ENCODE assay signal across 8 cellular contexts in the genomic region with DNA sequence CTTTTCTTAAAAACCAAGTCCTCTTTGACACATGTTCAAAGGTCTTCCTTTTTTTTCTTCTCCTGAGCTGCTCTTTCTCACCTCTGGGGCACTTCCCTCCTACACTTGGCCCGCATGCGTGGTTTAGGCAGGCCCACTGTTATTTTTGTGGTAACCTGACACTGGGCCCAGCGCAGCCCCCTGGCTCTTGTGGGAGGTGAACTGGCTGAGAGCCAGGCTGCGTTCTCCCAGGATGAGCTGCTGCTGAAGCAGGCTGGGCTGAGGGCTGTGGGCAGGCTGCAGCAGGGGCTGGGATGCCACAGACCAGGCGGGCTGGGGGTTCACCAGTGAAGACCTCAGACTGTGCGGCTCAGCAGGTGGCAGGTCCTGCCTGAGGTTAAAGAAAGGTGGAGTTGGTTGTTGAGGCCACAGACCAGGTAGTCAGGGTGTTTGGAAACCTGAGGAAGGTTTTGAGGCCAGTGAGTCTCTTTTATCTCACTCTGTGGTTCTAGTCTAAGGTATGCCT.
DNase-seq lines count a peak whose midpoint lies in the region; ATAC-seq lines count a peak whose summit lies in the region.

No MANE protein-coding gene starts in this region.

- H3K27me3 Mint-ChIP-seq in activated naive CD8-positive, alpha-beta T cell treated with anti-CD3 and anti-CD28 coated beads, Interleukin-2, amount 50 U/mL, for 24 hours: peaks cover 17% of the 10 kb centered on the region
- peaks cover 15% of the 10 kb centered on the region for H3K27me3 Mint-ChIP-seq in activated naive CD4-positive, alpha-beta T cell treated with anti-CD3 and anti-CD28 coated beads, Interleukin-2, amount 10 ng/mL, durations not matched to agents 7 days and 5 days

- peak; percentile 20 for ATAC-seq in activated naive CD8-positive, alpha-beta T cell treated with anti-CD3 and anti-CD28 coated beads, Interleukin-2, amount 50 U/mL, for 24 hours
- ATAC-seq in HG03280 (IDR thresholded peaks at IDR 0.05; ENCODE audit: unreplicated experiment) (no peak), GM19397 (IDR thresholded peaks at IDR 0.05; ENCODE audit: unreplicated experiment) (no peak)

- no peaks in the 10 kb centered on the region for H3K36me3 Mint-ChIP-seq in activated naive CD8-positive, alpha-beta T cell treated with anti-CD3 and anti-CD28 coated beads, Interleukin-2, amount 50 U/mL, for 24 hours (ENCODE audit: low read depth)
- H3K36me3 Mint-ChIP-seq in activated naive CD4-positive, alpha-beta T cell treated with anti-CD3 and anti-CD28 coated beads, Interleukin-2, amount 10 ng/mL, durations not matched to agents 7 days and 5 days: no peaks in the 10 kb centered on the region

- H3K4me3 Mint-ChIP-seq in activated naive CD8-positive, alpha-beta T cell treated with anti-CD3 and anti-CD28 coated beads, Interleukin-2, amount 50 U/mL, for 24 hours: no peak overlapping the region
- no peak overlapping the region for H3K4me3 Mint-ChIP-seq in activated naive CD4-positive, alpha-beta T cell treated with anti-CD3 and anti-CD28 coated beads, Interleukin-2, amount 10 ng/mL, durations not matched to agents 7 days and 5 days

- no peaks in the 10 kb centered on the region for H3K4me1 Mint-ChIP-seq in activated naive CD8-positive, alpha-beta T cell treated with anti-CD3 and anti-CD28 coated beads, Interleukin-2, amount 50 U/mL, for 24 hours
- no peaks in the 10 kb centered on the region for H3K4me1 Mint-ChIP-seq in activated naive CD4-positive, alpha-beta T cell treated with anti-CD3 and anti-CD28 coated beads, Interleukin-2, amount 10 ng/mL, durations not matched to agents 7 days and 5 days

- peak; percentile 94 for DNase-seq in COR-L47 (lab: John Stamatoyannopoulos, UW)
- peak; percentile 76 for DNase-seq in NCI-H1694 treated with DMSO at 0.1 percent for 48 hours (lab: John Stamatoyannopoulos, UW)
- no peak for DNase-seq in activated naive CD8-positive, alpha-beta T cell treated with anti-CD3 and anti-CD28 coated beads, Interleukin-2, amount 50 U/mL, for 24 hours
- peak; percentile 91 for DNase-seq in kidney glomerular epithelial cell (lab: John Stamatoyannopoulos, UW)
- DNase-seq in activated gamma-delta T cell treated with Interleukin-2 at 50 U/mL for 16 hours: no peak
- DNase-seq in activated naive CD4-positive, alpha-beta T cell treated with anti-CD3 and anti-CD28 coated beads, Interleukin-2, amount 10 ng/mL, durations not matched to agents 7 days and 5 days: no peak

- H3K9me3 Mint-ChIP-seq in activated naive CD8-positive, alpha-beta T cell treated with anti-CD3 and anti-CD28 coated beads, Interleukin-2, amount 50 U/mL, for 24 hours: no peaks in the 10 kb centered on the region
- no peaks in the 10 kb centered on the region for H3K9me3 Mint-ChIP-seq in activated naive CD4-positive, alpha-beta T cell treated with anti-CD3 and anti-CD28 coated beads, Interleukin-2, amount 10 ng/mL, durations not matched to agents 7 days and 5 days

- no peak overlapping the region for H3K27ac Mint-ChIP-seq in activated naive CD8-positive, alpha-beta T cell treated with anti-CD3 and anti-CD28 coated beads, Interleukin-2, amount 50 U/mL, for 24 hours
- H3K27ac Mint-ChIP-seq in activated naive CD4-positive, alpha-beta T cell treated with anti-CD3 and anti-CD28 coated beads, Interleukin-2, amount 10 ng/mL, durations not matched to agents 7 days and 5 days: no peak overlapping the region

- CTCF ChIA-PET in activated naive CD4-positive, alpha-beta T cell treated with anti-CD3 and anti-CD28 coated beads, Interleukin-2, amount 10 ng/mL, durations not matched to agents 7 days and 5 days (lab: Charles Lee): no interaction called here

Comparison
In these comparisons a context has a peak if more than half of its experiments do, and no peak if none do; other contexts are left out.
1. DNase-seq: peak in COR-L47 (single experiment), NCI-H1694 treated with DMSO at 0.1 percent for 48 hours (single experiment) and kidney glomerular epithelial cell (single experiment); none in activated naive CD8-positive, alpha-beta T cell treated with anti-CD3 and anti-CD28 coated beads, Interleukin-2, amount 50 U/mL, for 24 hours (single experiment), activated gamma-delta T cell treated with Interleukin-2 at 50 U/mL for 16 hours (single experiment) and activated naive CD4-positive, alpha-beta T cell treated with anti-CD3 and anti-CD28 coated beads, Interleukin-2, amount 10 ng/mL, durations not matched to agents 7 days and 5 days (single experiment).